ENCODE assay signal across 14 cellular contexts in the genomic region with DNA sequence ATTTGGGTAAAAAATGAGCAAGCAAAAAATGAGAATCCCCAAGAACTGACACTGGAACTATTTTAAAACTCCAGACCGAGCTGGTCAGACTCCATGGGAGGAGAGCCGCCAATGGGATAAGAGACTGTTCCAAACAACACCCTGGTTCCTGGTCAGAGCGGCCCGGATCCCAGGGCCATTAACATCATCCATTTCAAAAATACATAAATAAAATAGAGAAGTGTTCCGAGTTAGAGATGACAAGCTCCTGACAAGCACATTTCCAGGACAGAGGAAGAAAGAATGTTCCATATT.
DNase-seq lines count a peak whose midpoint lies in the region; ATAC-seq and TF ChIP-seq lines count a peak whose summit lies in the region.
"Had no signal": no experiment of that assay in that cellular context is flagged by ENCODE, and none has a peak within 500 bp of the region (broad histone marks: within the 10 kb centered on the region; RNA-seq: fewer than 3 reads in every experiment).

No MANE protein-coding gene starts in this region.

- H3K4me2 ChIP-seq in GM23248 (ENCODE audit: unreplicated experiment) (no peak overlapping the region), trophoblast cell (ENCODE audit: low read length) (no peak overlapping the region)

- no peak overlapping the region for H4K91ac ChIP-seq in trophoblast cell (ENCODE audit: low read depth, low read length)

- no peak overlapping the region for H4K12ac ChIP-seq in trophoblast cell (ENCODE audit: low read depth, low read length)

- H2BK12ac ChIP-seq in trophoblast cell (ENCODE audit: low read length): peak overlapping the region; percentile 51

- no peaks in the 10 kb centered on the region for H3K36me3 ChIP-seq in GM23248 (ENCODE audit: low read depth)
- H3K36me3 ChIP-seq in trophoblast cell (ENCODE audit: control insufficient read depth in 1 of 2, insufficient read depth in 2 of 2, low read length in 2 of 2): no peaks in the 10 kb centered on the region
- H3K36me3 ChIP-seq in vagina: no peaks in the 10 kb centered on the region
- H3K36me3 ChIP-seq: HAP-1 had no signal

- H2BK5ac ChIP-seq in trophoblast cell (ENCODE audit: low read depth, low read length, poor library complexity): no peak overlapping the region

- H2AK5ac ChIP-seq in trophoblast cell (ENCODE audit: low read length): no peak overlapping the region

- H3K4me3 ChIP-seq in GM23248 (no peak overlapping the region), trophoblast cell (ENCODE audit: low read depth, low read length) (no peak overlapping the region), vagina (no peak overlapping the region)
- H3K4me3 ChIP-seq: GM12878, HAP-1 had no signal

- ATAC-seq in effector memory CD8-positive, alpha-beta T cell (replicated peaks): no peak
- ATAC-seq: GM12878, HepG2 had no signal

- H3K4me3 Mint-ChIP-seq in chondrocyte (ENCODE audit: unreplicated experiment): peak overlapping the region; percentile 6
- H3K4me3 Mint-ChIP-seq in effector memory CD8-positive, alpha-beta T cell: no peak overlapping the region
- H3K4me3 Mint-ChIP-seq: CD4-positive, alpha-beta memory T cell had no signal

- H3K9me3 ChIP-seq in GM23248 (ENCODE audit: low read depth) (no peaks in the 10 kb centered on the region), trophoblast cell (ENCODE audit: insufficient read depth, low read depth, low read length) (no peaks in the 10 kb centered on the region), vagina (no peaks in the 10 kb centered on the region)
- H3K9me3 ChIP-seq: BE2C, HAP-1 had no signal

- H3K4me1 Mint-ChIP-seq in chondrocyte (ENCODE audit: low read depth): peaks cover 30% of the 10 kb centered on the region
- no peaks in the 10 kb centered on the region for H3K4me1 Mint-ChIP-seq in effector memory CD8-positive, alpha-beta T cell (ENCODE audit: low read depth in 2 of 2)
- H3K4me1 Mint-ChIP-seq: CD4-positive, alpha-beta memory T cell had no signal

- H3K27ac Mint-ChIP-seq in chondrocyte (ENCODE audit: unreplicated experiment): peak overlapping the region; percentile 87
- H3K27ac Mint-ChIP-seq in effector memory CD8-positive, alpha-beta T cell: no peak overlapping the region
- H3K27ac Mint-ChIP-seq: CD4-positive, alpha-beta memory T cell had no signal

- no peak overlapping the region for H3K14ac ChIP-seq in trophoblast cell (ENCODE audit: low read length)

- WGBS in GM23248 (ENCODE audit: low coverage in 1 of 2, low lambda C conversion rate in 2 of 2, missing lambda C conversion rate in 2 of 2), 2 experiments: 17 to 25% methylated on average over 5 of the region's 5 CpGs
- WGBS in trophoblast cell (ENCODE audit: extremely low coverage, insufficient coverage, insufficient read length): no CpG with 5 or more reads among the region's 5 CpGs

- no peaks in the 10 kb centered on the region for H3K27me3 Mint-ChIP-seq in chondrocyte (ENCODE audit: low read depth)
- H3K27me3 Mint-ChIP-seq in effector memory CD8-positive, alpha-beta T cell: no peaks in the 10 kb centered on the region
- H3K27me3 Mint-ChIP-seq: CD4-positive, alpha-beta memory T cell had no signal

- no peaks in the 10 kb centered on the region for H3F3A ChIP-seq in GM23248 (ENCODE audit: insufficient read depth)

- in situ Hi-C loops in GM23248 (cut with MboI): no loop called here

- DNase-seq in GM23248 (peak; percentile 13), chondrocyte (ENCODE audit: low spot score) (no peak), trophoblast cell (no peak), vagina (ENCODE audit: extremely low spot score in 2 of 2) (no peak), NCI-H187 treated with DMSO at 0.1 percent for 48 hours (lab: John Stamatoyannopoulos, UW) (no peak)
- no peak for DNase-seq in effector memory CD8-positive, alpha-beta T cell
- no peak for DNase-seq in effector CD4-positive, alpha-beta T cell
- DNase-seq: BE2C; CD4-positive, alpha-beta memory T cell; DMS79 had no signal

- H3K27ac ChIP-seq in GM23248 (no peak overlapping the region), trophoblast cell (ENCODE audit: low read depth, low read length) (no peak overlapping the region), vagina (peak overlapping the region; percentile 42)
- H3K27ac ChIP-seq: C4-2B had no signal

- H3K27me3 ChIP-seq in GM23248 (replicated peaks; ENCODE audit: insufficient read depth) (no peaks in the 10 kb centered on the region), trophoblast cell (ENCODE audit: insufficient read depth, low read length) (no peaks in the 10 kb centered on the region), vagina (no peaks in the 10 kb centered on the region)
- H3K27me3 ChIP-seq: BE2C had no signal

- no peaks in the 10 kb centered on the region for H3K36me3 Mint-ChIP-seq in chondrocyte (ENCODE audit: low read depth)
- no peaks in the 10 kb centered on the region for H3K36me3 Mint-ChIP-seq in effector memory CD8-positive, alpha-beta T cell (ENCODE audit: insufficient read depth)

- no peak overlapping the region for H3K18ac ChIP-seq in trophoblast cell (ENCODE audit: low read length)

- no peak overlapping the region for H4K8ac ChIP-seq in trophoblast cell (ENCODE audit: low read depth, low read length)

- H3K9ac ChIP-seq in GM23248: no peak overlapping the region
- no peak overlapping the region for H3K9ac ChIP-seq in trophoblast cell (ENCODE audit: low read length)

- H3K4me1 ChIP-seq in GM23248 (ENCODE audit: insufficient read depth) (peaks cover 6% of the 10 kb centered on the region), trophoblast cell (ENCODE audit: control insufficient read depth in 1 of 2, insufficient read depth in 2 of 2, low read length in 2 of 2) (no peaks in the 10 kb centered on the region), vagina (peaks cover 8% of the 10 kb centered on the region)
- H3K4me1 ChIP-seq: BE2C, HAP-1 had no signal

- no peaks in the 10 kb centered on the region for H3K9me3 Mint-ChIP-seq in chondrocyte (ENCODE audit: low read depth)
- H3K9me3 Mint-ChIP-seq in effector memory CD8-positive, alpha-beta T cell: no peaks in the 10 kb centered on the region

- H3K79me1 ChIP-seq in trophoblast cell (ENCODE audit: low read length): no peaks in the 10 kb centered on the region

- H3K79me2 ChIP-seq in GM23248 (ENCODE audit: insufficient read depth) (no peaks in the 10 kb centered on the region), trophoblast cell (ENCODE audit: control insufficient read depth, insufficient read depth, low read length, poor library complexity) (no peaks in the 10 kb centered on the region)

- no peaks in the 10 kb centered on the region for H3K9me2 ChIP-seq in GM23248 (ENCODE audit: insufficient read depth)

- H2BK120ac ChIP-seq in trophoblast cell (ENCODE audit: insufficient read depth, low read length, poor library complexity): no peak overlapping the region

- TF ChIP-seq CTCF in chondrocyte (IDR thresholded peaks at IDR 0.05) (no peak), vagina (IDR thresholded peaks at IDR 0.05) (no peak)

- intact Hi-C loops in vagina (cut with DNase I): no loop called here

- TF ChIP-seq POLR2A in vagina (IDR thresholded peaks at IDR 0.05): no peak

- no peaks in the 10 kb centered on the region for H4K20me1 ChIP-seq in GM23248 (ENCODE audit: insufficient read depth)

- H2AFZ ChIP-seq in GM23248 (no peak overlapping the region; the same call in 1 of the 2 replicates), trophoblast cell (ENCODE audit: insufficient read depth, low read length, poor library complexity) (no peak overlapping the region)

- no peak overlapping the region for H3K4ac ChIP-seq in trophoblast cell (ENCODE audit: low read depth, low read length)

- no peak overlapping the region for H3K23ac ChIP-seq in trophoblast cell (ENCODE audit: low read length)
